In the genomic region with DNA sequence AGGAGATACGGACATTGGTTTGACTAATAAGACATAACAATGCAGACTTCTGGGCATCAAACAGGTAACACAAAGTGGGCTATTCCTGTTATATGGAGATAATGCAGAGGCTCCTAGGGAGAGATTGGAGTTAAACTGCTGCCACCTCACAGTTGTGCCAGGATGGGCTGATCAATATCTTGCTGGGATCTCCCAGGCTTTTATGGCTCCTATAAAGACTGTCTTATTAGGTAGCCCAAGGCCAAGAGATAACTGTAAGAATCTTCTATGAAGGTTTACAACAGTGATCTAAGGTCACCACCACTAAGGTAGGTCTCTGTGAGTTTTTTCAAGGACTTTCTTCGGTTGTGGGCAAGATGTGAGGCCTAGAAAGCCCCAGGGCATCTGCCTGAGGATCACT, we compare ENCODE assay signal across 35 cellular contexts.
"Had no signal": no experiment of that assay in that cellular context is flagged by ENCODE, and none has a peak within 500 bp of the region (broad histone marks: within the 10 kb centered on the region; RNA-seq: fewer than 3 reads in every experiment).

No MANE protein-coding gene starts in this region.

- H3K27me3 ChIP-seq: adrenal gland, body of pancreas, brain microvascular endothelial cell, breast epithelium had no signal

- H3K4me3 ChIP-seq: adrenal gland, body of pancreas, breast epithelium had no signal

- H3K27me3 Mint-ChIP-seq: activated B cell treated with CpG ODN at 0.5 μM for 24 hours; activated CD4-positive, alpha-beta memory T cell treated with anti-CD3 and anti-CD28 coated beads for 36 hours; activated CD4-positive, alpha-beta T cell treated with anti-CD3 and anti-CD28 coated beads, Interleukin-2, amount 10 ng/mL, durations not matched to agents 24 days and 14 days; activated CD8-positive, alpha-beta T cell treated with anti-CD3 and anti-CD28 coated beads for 36 hours; activated naive CD8-positive, alpha-beta T cell treated with anti-CD3 and anti-CD28 coated beads for 36 hours; activated T-helper 17 cell treated with anti-CD3 and anti-CD28 coated beads, Interleukin-2, amount 50 U/mL, for 72 hours; T-cell had no signal

- H3K36me3 ChIP-seq: adrenal gland, brain microvascular endothelial cell, breast epithelium had no signal

- H3K27ac Mint-ChIP-seq: activated B cell treated with CpG ODN at 0.5 μM for 24 hours; activated CD4-positive, alpha-beta memory T cell treated with anti-CD3 and anti-CD28 coated beads for 36 hours; activated CD4-positive, alpha-beta T cell treated with anti-CD3 and anti-CD28 coated beads, Interleukin-2, amount 10 ng/mL, durations not matched to agents 24 days and 14 days; activated CD8-positive, alpha-beta T cell treated with anti-CD3 and anti-CD28 coated beads for 36 hours; activated naive CD4-positive, alpha-beta T cell treated with anti-CD3 and anti-CD28 coated beads for 36 hours; activated naive CD4-positive, alpha-beta T cell treated with anti-CD3 and anti-CD28 coated beads, Interleukin-2, amount 50 U/mL, for 72 hours; activated naive CD8-positive, alpha-beta T cell treated with anti-CD3 and anti-CD28 coated beads for 36 hours; activated T-cell treated with anti-CD3 and anti-CD28 coated beads, Interleukin-2, amount 50 U/mL, for 72 hours; activated T-helper 1 cell treated with anti-CD3 and anti-CD28 coated beads, Interleukin-12 subunit alpha, Interleukin-12 subunit beta, Interleukin-2, Interleukin-4 antibody, amounts not matched to agents 30 ng/mL and 10 ng/mL and 1 ng/mL, durations not matched to agents 14 hours and 24 hours and 36 hours; activated T-helper 17 cell treated with anti-CD3 and anti-CD28 coated beads, Interleukin-2, amount 50 U/mL, for 72 hours; T-cell; T-helper 2 cell treated with Interferon-gamma antibody and Interleukin-4, amounts not matched to agents 5 μg/mL and 100 μg/mL, for 36 hours had no signal

- H3K9me3 Mint-ChIP-seq: activated B cell treated with CpG ODN at 0.5 μM for 24 hours; activated CD4-positive, alpha-beta memory T cell treated with anti-CD3 and anti-CD28 coated beads for 36 hours; activated CD8-positive, alpha-beta T cell treated with anti-CD3 and anti-CD28 coated beads for 36 hours; activated naive CD4-positive, alpha-beta T cell treated with anti-CD3 and anti-CD28 coated beads for 36 hours; activated naive CD8-positive, alpha-beta T cell treated with anti-CD3 and anti-CD28 coated beads for 36 hours; activated T-cell treated with anti-CD3 and anti-CD28 coated beads, Interleukin-2, amount 50 U/mL, for 4 hours; activated T-helper 1 cell treated with anti-CD3 and anti-CD28 coated beads, Interleukin-12 subunit alpha, Interleukin-12 subunit beta, Interleukin-2, Interleukin-4 antibody, amounts not matched to agents 30 ng/mL and 10 ng/mL and 1 ng/mL, durations not matched to agents 14 hours and 24 hours and 36 hours; activated T-helper 17 cell treated with anti-CD3 and anti-CD28 coated beads, Interleukin-2, amount 50 U/mL, for 72 hours; central memory CD8-positive, alpha-beta T cell; T-cell; T-helper 2 cell treated with Interferon-gamma antibody and Interleukin-4, amounts not matched to agents 5 μg/mL and 100 μg/mL, for 36 hours had no signal

- H3K36me3 Mint-ChIP-seq: activated CD4-positive, alpha-beta memory T cell treated with anti-CD3 and anti-CD28 coated beads for 36 hours; activated naive CD4-positive, alpha-beta T cell treated with anti-CD3 and anti-CD28 coated beads, Interleukin-2, amount 50 U/mL, for 72 hours; activated naive CD8-positive, alpha-beta T cell treated with anti-CD3 and anti-CD28 coated beads for 36 hours; T-cell had no signal

- H3K27ac ChIP-seq: adrenal gland, body of pancreas, brain microvascular endothelial cell, breast epithelium, VCaP had no signal

- H3K9me3 ChIP-seq: adrenal gland, body of pancreas, breast epithelium had no signal

- H3K4me3 Mint-ChIP-seq: activated B cell treated with CpG ODN at 0.5 μM for 24 hours; activated CD4-positive, alpha-beta memory T cell treated with anti-CD3 and anti-CD28 coated beads for 36 hours; activated CD4-positive, alpha-beta T cell treated with anti-CD3 and anti-CD28 coated beads, Interleukin-2, amount 10 ng/mL, durations not matched to agents 24 days and 14 days; activated CD8-positive, alpha-beta T cell treated with anti-CD3 and anti-CD28 coated beads for 36 hours; activated naive CD4-positive, alpha-beta T cell treated with anti-CD3 and anti-CD28 coated beads for 36 hours; activated naive CD8-positive, alpha-beta T cell treated with anti-CD3 and anti-CD28 coated beads for 36 hours; activated T-cell treated with anti-CD3 and anti-CD28 coated beads, Interleukin-2, amount 50 U/mL, for 4 hours; activated T-cell treated with anti-CD3 and anti-CD28 coated beads, Interleukin-2, amount 50 U/mL, for 72 hours; activated T-helper 1 cell treated with anti-CD3 and anti-CD28 coated beads, Interleukin-12 subunit alpha, Interleukin-12 subunit beta, Interleukin-2, Interleukin-4 antibody, amounts not matched to agents 30 ng/mL and 10 ng/mL and 1 ng/mL, durations not matched to agents 14 hours and 24 hours and 36 hours; activated T-helper 17 cell treated with anti-CD3 and anti-CD28 coated beads, Interleukin-2, amount 50 U/mL, for 72 hours; central memory CD8-positive, alpha-beta T cell; T-cell; T-helper 2 cell treated with Interferon-gamma antibody and Interleukin-4, amounts not matched to agents 5 μg/mL and 100 μg/mL, for 36 hours had no signal

- H3K4me1 Mint-ChIP-seq: activated B cell treated with CpG ODN at 0.5 μM for 24 hours; activated CD4-positive, alpha-beta T cell treated with anti-CD3 and anti-CD28 coated beads, Interleukin-2, amount 10 ng/mL, durations not matched to agents 24 days and 14 days; activated naive CD8-positive, alpha-beta T cell treated with anti-CD3 and anti-CD28 coated beads for 36 hours; activated T-helper 17 cell treated with anti-CD3 and anti-CD28 coated beads, Interleukin-2, amount 50 U/mL, for 72 hours; central memory CD8-positive, alpha-beta T cell; T-cell had no signal

- H3K4me1 ChIP-seq: adrenal gland, breast epithelium had no signal

- ATAC-seq: activated CD8-positive, alpha-beta T cell treated with anti-CD3 and anti-CD28 coated beads for 36 hours; activated naive CD4-positive, alpha-beta T cell treated with anti-CD3 and anti-CD28 coated beads, Interleukin-2, amount 50 U/mL, for 72 hours; activated T-cell treated with anti-CD3 and anti-CD28 coated beads, Interleukin-2, amount 50 U/mL, for 4 hours; activated T-cell treated with anti-CD3 and anti-CD28 coated beads, Interleukin-2, amount 50 U/mL, for 72 hours; activated T-helper 17 cell treated with anti-CD3 and anti-CD28 coated beads, Interleukin-2, amount 50 U/mL, for 72 hours; body of pancreas; T-cell had no signal

- DNase-seq: activated B cell treated with CpG ODN at 0.5 μM for 24 hours; activated CD4-positive, alpha-beta memory T cell treated with anti-CD3 and anti-CD28 coated beads for 36 hours; activated CD4-positive, alpha-beta T cell treated with anti-CD3 and anti-CD28 coated beads for 4 hours; activated CD4-positive, alpha-beta T cell treated with anti-CD3 and anti-CD28 coated beads, Interleukin-2, amount 10 ng/mL, durations not matched to agents 24 days and 14 days; activated CD4-positive, alpha-beta T cell treated with anti-CD3 and anti-CD28 coated beads, Interleukin-2, amount 50 U/mL, for 1 hour; activated CD4-positive, alpha-beta T cell treated with anti-CD3 and anti-CD28 coated beads, Interleukin-2, amount 50 U/mL, for 4 hours; activated CD4-positive, CD25-positive, alpha-beta regulatory T cell treated with anti-CD3 and anti-CD28 coated beads, Interleukin-2, amount 50 U/mL, for 72 hours; activated CD8-positive, alpha-beta memory T cell treated with anti-CD3 and anti-CD28 coated beads, Interleukin-2, amount 50 U/mL, for 4 hours; activated CD8-positive, alpha-beta T cell treated with anti-CD3 and anti-CD28 coated beads for 36 hours; activated effector memory CD4-positive, alpha-beta T cell treated with anti-CD3 and anti-CD28 coated beads, Interleukin-2, amount 50 U/mL, for 16 hours; activated gamma-delta T cell treated with Interleukin-2 at 50 U/mL for 16 hours; activated naive CD4-positive, alpha-beta T cell; activated naive CD4-positive, alpha-beta T cell treated with anti-CD3 and anti-CD28 coated beads for 36 hours; activated naive CD4-positive, alpha-beta T cell treated with anti-CD3 and anti-CD28 coated beads, Interleukin-2, amount 50 U/mL, for 16 hours; activated naive CD8-positive, alpha-beta T cell treated with anti-CD3 and anti-CD28 coated beads for 36 hours; activated T-cell treated with anti-CD3 and anti-CD28 coated beads for 4 hours; activated T-cell treated with anti-CD3 and anti-CD28 coated beads, Interleukin-2, amount 50 U/mL, for 1 hour; activated T-cell treated with anti-CD3 and anti-CD28 coated beads, Interleukin-2, amount 50 U/mL, for 4 hours; activated T-cell treated with anti-CD3 and anti-CD28 coated beads, Interleukin-2, amount 50 U/mL, for 72 hours; adrenal gland; amniotic stem cell; aorta; body of pancreas; brain microvascular endothelial cell; caudate nucleus; T-cell; T-helper 2 cell; T-helper 9 cell had no signal
